ENCODE assay signal across 8 cellular contexts in genomic region chr22:36327922-36328551, GRCh38. TPM values are rescaled to one million over a fixed set of nuclear protein-coding genes. Genes with fewer than 3 reads are reported as not detected.
DNase-seq lines count a peak whose midpoint lies in the region; ATAC-seq and TF ChIP-seq lines count a peak whose summit lies in the region.

No MANE protein-coding gene starts in this region.

- peaks cover 85% of the 10 kb centered on the region for H3K27me3 Mint-ChIP-seq in HFFc6 (ENCODE audit: insufficient read depth)
- H3K27me3 Mint-ChIP-seq in activated CD8-positive, alpha-beta T cell treated with anti-CD3 and anti-CD28 coated beads, Interleukin-2, amount 10 ng/mL, durations not matched to agents 7 days and 5 days (ENCODE audit: low read depth): no peaks in the 10 kb centered on the region

- peak overlapping the region; percentile 99 for H3K27ac Mint-ChIP-seq in HFFc6
- H3K27ac Mint-ChIP-seq in activated CD8-positive, alpha-beta T cell treated with anti-CD3 and anti-CD28 coated beads, Interleukin-2, amount 10 ng/mL, durations not matched to agents 7 days and 5 days: peak overlapping the region; percentile 99

- H3K36me3 Mint-ChIP-seq in HFFc6 (ENCODE audit: low read depth): peaks cover 90% of the 10 kb centered on the region
- peaks cover 93% of the 10 kb centered on the region for H3K36me3 Mint-ChIP-seq in activated CD8-positive, alpha-beta T cell treated with anti-CD3 and anti-CD28 coated beads, Interleukin-2, amount 10 ng/mL, durations not matched to agents 7 days and 5 days (ENCODE audit: low read depth)

- no peak for ATAC-seq in activated CD8-positive, alpha-beta T cell treated with anti-CD3 and anti-CD28 coated beads, Interleukin-2, amount 10 ng/mL, durations not matched to agents 7 days and 5 days
- no peak for ATAC-seq in gastrocnemius medialis
- ATAC-seq in GM18519 (IDR thresholded peaks at IDR 0.05; ENCODE audit: low FRiP score, unreplicated experiment): no peak
- no peak for ATAC-seq in HG03571 (IDR thresholded peaks at IDR 0.05; ENCODE audit: unreplicated experiment)
- no peak for ATAC-seq in GM19023 (IDR thresholded peaks at IDR 0.05; ENCODE audit: unreplicated experiment)

- CTCF ChIA-PET in activated CD8-positive, alpha-beta T cell treated with anti-CD3 and anti-CD28 coated beads, Interleukin-2, amount 10 ng/mL, durations not matched to agents 7 days and 5 days (lab: Charles Lee): interaction anchor here (0.6 to 2.9 kb wide), 17 partner anchors 13 to 165 kb away, joined by 3 to 22 read pairs (median 5); partner anchors contain the start of gene MYH9

- POLR2A ChIA-PET in activated CD8-positive, alpha-beta T cell treated with anti-CD3 and anti-CD28 coated beads, Interleukin-2, amount 10 ng/mL, durations not matched to agents 7 days and 5 days (lab: Charles Lee): interaction anchor here (0.6 to 2.1 kb wide), 9 partner anchors 11 to 154 kb away, joined by 3 to 8 read pairs (median 4); partner anchors contain the start of gene TXN2

- H3K27me3 ChIP-seq in cardiac muscle cell: no peaks in the 10 kb centered on the region
- H3K27me3 ChIP-seq in gastrocnemius medialis: no peaks in the 10 kb centered on the region

- intact Hi-C loops in gastrocnemius medialis (cut with DNase I; ENCODE audit: low total_unique reads): loop anchor here (2.0 to 5.0 kb wide), 2 partner anchors 59 to 134 kb away; partner anchors contain the start of gene MYH9

- TF ChIP-seq CTCF in HFFc6 (IDR thresholded peaks at IDR 0.05) (no peak), cardiac muscle cell (IDR thresholded peaks at IDR 0.05; ENCODE audit: low read depth, low read length) (no peak), gastrocnemius medialis (IDR thresholded peaks at IDR 0.05 in 4 of 5, conservative IDR thresholded peaks at IDR 0.05 in 1 of 5) (no peak)

- peaks cover 79% of the 10 kb centered on the region for H3K4me1 ChIP-seq in cardiac muscle cell (ENCODE audit: low read depth)
- H3K4me1 ChIP-seq in gastrocnemius medialis: peaks cover 88% of the 10 kb centered on the region in 2 donors

- H3K4me3 ChIP-seq in cardiac muscle cell: no peak overlapping the region
- H3K4me3 ChIP-seq in gastrocnemius medialis: peak overlapping the region in 2 of 4 donors; percentile 2 to 15

- TF ChIP-seq POLR2A in gastrocnemius medialis (IDR thresholded peaks at IDR 0.05): no peak

- H3K4me1 Mint-ChIP-seq in HFFc6 (ENCODE audit: low read depth): peaks cover 97% of the 10 kb centered on the region
- peaks cover 74% of the 10 kb centered on the region for H3K4me1 Mint-ChIP-seq in activated CD8-positive, alpha-beta T cell treated with anti-CD3 and anti-CD28 coated beads, Interleukin-2, amount 10 ng/mL, durations not matched to agents 7 days and 5 days (ENCODE audit: low read depth)

- H3K9me3 Mint-ChIP-seq in HFFc6: peaks cover 32% of the 10 kb centered on the region
- no peaks in the 10 kb centered on the region for H3K9me3 Mint-ChIP-seq in activated CD8-positive, alpha-beta T cell treated with anti-CD3 and anti-CD28 coated beads, Interleukin-2, amount 10 ng/mL, durations not matched to agents 7 days and 5 days (ENCODE audit: insufficient read depth)

- peak overlapping the region; percentile 83 for H3K4me3 Mint-ChIP-seq in HFFc6
- peak overlapping the region; percentile 85 for H3K4me3 Mint-ChIP-seq in activated CD8-positive, alpha-beta T cell treated with anti-CD3 and anti-CD28 coated beads, Interleukin-2, amount 10 ng/mL, durations not matched to agents 7 days and 5 days

- DNase-seq in HFFc6: no peak
- DNase-seq in activated CD8-positive, alpha-beta T cell treated with anti-CD3 and anti-CD28 coated beads, Interleukin-2, amount 10 ng/mL, durations not matched to agents 7 days and 5 days: no peak
- DNase-seq in cardiac muscle cell (ENCODE audit: low read depth in 1 of 2, low spot score in 1 of 2): peak; percentile 69 to 79
- no peak for DNase-seq in gastrocnemius medialis
- no peak for DNase-seq in RPMI8226

- no peaks in the 10 kb centered on the region for H3K9me3 ChIP-seq in cardiac muscle cell (ENCODE audit: low read depth)
- H3K9me3 ChIP-seq in gastrocnemius medialis: no peaks in the 10 kb centered on the region

- H3K27ac ChIP-seq in cardiac muscle cell (peak overlapping the region; percentile 100), gastrocnemius medialis (peak overlapping the region; percentile 82 to 84 (median 84))

- in situ Hi-C loops in gastrocnemius medialis (cut with MboI; ENCODE audit: low sequenced_read_pairs in 4 of 4): no loop called here

- H3K36me3 ChIP-seq in cardiac muscle cell (peaks cover 24% of the 10 kb centered on the region), gastrocnemius medialis (peaks cover 0 to 33% of the 10 kb centered on the region in 2 donors)

RNA-seq across cellular contexts. Expression of gene MYH9, which starts 59.7 kb away (rescaled TPM):
- 1,000 to 10,000 TPM in 2 of 6 experiments, 100 to 1,000 TPM in 4; 881 to 1,084 (median 937) TPM for total RNA-seq in HFFc6 (2021; fragmentation: NEBNext Ultra II Directional; extraction: Animal tissue kit (Norgen Biotek cat#: 25700))
- total RNA-seq in activated CD8-positive, alpha-beta T cell treated with anti-CD3 and anti-CD28 coated beads, Interleukin-2, amount 10 ng/mL, durations not matched to agents 7 days and 5 days: 100 to 1,000 TPM; 857 to 883 TPM
- total RNA-seq in cardiac muscle cell (131 and 174 TPM in 2 replicates), gastrocnemius medialis (100 to 1,000 TPM in 3 of 4 donors, 10 to 100 TPM in 1; 38.9 to 115 (median 104) TPM)
- 88.7 and 98.0 TPM in 2 replicates for polyA plus RNA-seq in cardiac muscle cell

Comparison
In these comparisons a context has a peak if more than half of its experiments do, and no peak if none do; other contexts are left out.
1. DNase-seq: peak in cardiac muscle cell (2 of 2); none in HFFc6 (single experiment), activated CD8-positive, alpha-beta T cell treated with anti-CD3 and anti-CD28 coated beads, Interleukin-2, amount 10 ng/mL, durations not matched to agents 7 days and 5 days (single experiment), gastrocnemius medialis (0 of 2) and RPMI8226 (single experiment).